1 cellular context compared by ENCODE assay signal in the genomic region with DNA sequence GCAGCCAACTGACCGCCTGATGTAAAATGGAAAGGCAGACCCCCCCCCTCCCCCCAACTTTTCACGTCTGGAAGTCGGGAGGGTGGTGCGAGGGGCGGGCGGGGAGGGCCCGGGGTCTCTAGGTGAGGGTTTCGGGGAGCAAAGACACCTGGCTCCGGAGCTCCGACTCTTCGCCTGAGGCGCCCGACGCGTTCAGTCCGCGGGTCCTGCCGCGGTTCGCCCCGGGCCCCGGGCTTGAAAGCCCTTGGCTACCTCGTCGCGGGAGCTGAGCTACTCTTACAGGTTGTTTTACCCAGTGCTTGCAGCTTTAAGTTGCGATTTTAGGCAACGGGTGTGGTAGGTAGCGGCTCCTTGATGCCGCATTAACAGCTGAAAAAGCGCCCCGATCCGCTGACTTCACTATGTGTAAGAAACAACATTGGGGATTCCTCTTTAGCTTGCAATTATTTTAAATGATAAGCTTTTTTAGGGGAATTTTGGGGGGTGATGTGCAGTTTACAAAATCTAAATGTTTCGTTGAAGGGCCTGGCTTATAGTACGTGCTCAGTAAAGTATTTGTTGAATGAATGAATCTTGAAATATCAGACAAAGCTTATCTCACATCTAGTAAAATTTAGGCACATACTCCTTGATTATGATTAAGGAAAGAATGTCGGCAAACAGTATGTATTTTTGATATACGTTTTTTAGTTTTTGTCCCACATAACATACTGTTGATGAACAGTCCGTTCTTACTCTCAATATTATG.
A peak's percentile ranks its signal among the peaks of the same experiment; 100 is the strongest.
TF ChIP-seq lines count a peak whose summit lies in the region.

No MANE protein-coding gene starts in this region.

TF ChIP-seq in K562, 482 proteins besides CTCF, POLR2A, EP300 and RAD21 (continued from another document):
- no peak; a peak in 1 of 4 replicates for TF ChIP-seq UBTF (IDR thresholded peaks at IDR 0.05; ENCODE audit: borderline replicate concordance in 1 of 2, low read depth in 2 of 2, low read length in 2 of 2)
- TF ChIP-seq PML (IDR thresholded peaks at IDR 0.05; ENCODE audit: low read length): no peak
- TF ChIP-seq TBP (optimal IDR thresholded peaks at IDR 0.05; ENCODE audit: low read depth, low read length): peak; percentile 16
